In the genomic region with DNA sequence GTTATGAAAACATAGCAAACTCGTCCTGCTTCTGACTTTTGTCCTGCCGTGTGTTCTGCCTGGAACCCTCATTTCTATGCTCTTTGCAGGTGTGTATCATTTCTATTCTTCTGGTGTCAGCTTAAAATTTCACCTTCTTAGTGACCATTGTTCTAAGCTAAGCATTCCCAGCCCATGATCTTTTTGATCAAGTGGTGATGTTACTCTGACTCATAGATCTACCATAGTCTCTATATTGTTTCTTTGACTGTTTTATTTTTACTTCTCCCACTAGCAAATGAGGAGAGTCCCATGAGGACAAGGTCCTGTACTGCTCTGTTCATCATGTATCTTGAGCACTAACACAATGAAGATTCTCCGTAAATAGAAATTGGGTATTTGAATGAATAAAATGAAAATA, we compare ENCODE assay signal across 19 cellular contexts. TPM values are rescaled to one million over a fixed set of nuclear protein-coding genes. Genes with fewer than 3 reads are reported as not detected.
DNase-seq lines count a peak whose midpoint lies in the region; ATAC-seq, FAIRE-seq and TF ChIP-seq lines count a peak whose summit lies in the region.
"Had no signal": no experiment of that assay in that cellular context is flagged by ENCODE, and none has a peak within 500 bp of the region (broad histone marks: within the 10 kb centered on the region; RNA-seq: fewer than 3 reads in every experiment).

No MANE protein-coding gene starts in this region.

- H3K9me3 ChIP-seq in astrocyte (ENCODE audit: insufficient read depth, low read depth, low read length) = peaks cover 3% of the 10 kb centered on the region
- no peaks in the 10 kb centered on the region for H3K9me3 ChIP-seq in body of pancreas
- H3K9me3 ChIP-seq: Caco-2, Peyer's patch had no signal

- no peak for TF ChIP-seq CTCF in astrocyte (IDR thresholded peaks at IDR 0.05; ENCODE audit: insufficient read depth, low read depth, low read length)
- TF ChIP-seq CTCF in foreskin keratinocyte (conservative IDR thresholded peaks at IDR 0.05) = no peak
- no peak for TF ChIP-seq CTCF in body of pancreas (IDR thresholded peaks at IDR 0.05)

- DNase-seq in COLO829 (ENCODE audit: low spot score) (peak; percentile 62), HPDE6-E6E7 (ENCODE audit: extremely low spot score) (peak; percentile 15), astrocyte (ENCODE audit: low read depth) (peak; percentile 22), foreskin keratinocyte (peak; percentile 53 to 63), body of pancreas (no peak), DMS79 treated with DMSO at 0.1 percent for 48 hours (lab: John Stamatoyannopoulos, UW) (no peak), left lobe of liver (ENCODE audit: low spot score) (no peak)
- no peak for DNase-seq in activated naive CD4-positive, alpha-beta T cell treated with anti-CD3 and anti-CD28 coated beads, Interleukin-2, amount 50 U/mL, for 16 hours
- DNase-seq: Caco-2, DND-41, IMR-90, NCI-H1417, NCI-H2029, NCI-H510A, Peyer's patch, SJCRH30 had no signal

- H3K4me2 ChIP-seq in astrocyte (ENCODE audit: low read length) = no peak overlapping the region
- H3K4me2 ChIP-seq: GM23338 had no signal

- no peaks in the 10 kb centered on the region for H4K20me1 ChIP-seq in astrocyte (ENCODE audit: insufficient read depth, low read length)

- H3K27me3 Mint-ChIP-seq in astrocyte (ENCODE audit: low read depth, unreplicated experiment) = no peaks in the 10 kb centered on the region

- H3K4me1 ChIP-seq in astrocyte (ENCODE audit: insufficient read depth, low read length) = no peaks in the 10 kb centered on the region
- peaks cover 13% of the 10 kb centered on the region for H3K4me1 ChIP-seq in foreskin keratinocyte
- no peaks in the 10 kb centered on the region for H3K4me1 ChIP-seq in body of pancreas
- H3K4me1 ChIP-seq: Caco-2, Peyer's patch had no signal

- H3K36me3 Mint-ChIP-seq in astrocyte (ENCODE audit: low read depth, unreplicated experiment) = no peaks in the 10 kb centered on the region
- H3K36me3 Mint-ChIP-seq: CD14-positive monocyte had no signal

- WGBS in body of pancreas, 2 donors = 68 to 75% methylated on average over 3 of the region's 3 CpGs

- ATAC-seq in foreskin keratinocyte = peak; percentile 83
- ATAC-seq in body of pancreas = no peak
- ATAC-seq in left lobe of liver = no peak
- ATAC-seq: GM23338 had no signal

- intact Hi-C loops in body of pancreas (cut with DNase I) = no loop called here

- no peaks in the 10 kb centered on the region for H3K27me3 ChIP-seq in astrocyte (ENCODE audit: insufficient read depth, low read length)
- no peaks in the 10 kb centered on the region for H3K27me3 ChIP-seq in foreskin keratinocyte
- no peaks in the 10 kb centered on the region for H3K27me3 ChIP-seq in body of pancreas
- H3K27me3 ChIP-seq: Peyer's patch, SJCRH30 had no signal

- H3K9me3 Mint-ChIP-seq in astrocyte (ENCODE audit: unreplicated experiment) = peaks cover 8% of the 10 kb centered on the region

- FAIRE-seq in astrocyte (lab: Jason Lieb, UNC) = peak; percentile 45
- FAIRE-seq: A204.1 had no signal

- no peak overlapping the region for H2AFZ ChIP-seq in astrocyte (ENCODE audit: low read depth, low read length)
- H2AFZ ChIP-seq: GM23338 had no signal

- no peak for TF ChIP-seq POLR2A in body of pancreas (IDR thresholded peaks at IDR 0.05)

- H3K4me3 ChIP-seq in astrocyte (ENCODE audit: insufficient read depth, low read depth, low read length) = no peak overlapping the region
- H3K4me3 ChIP-seq in body of pancreas = no peak overlapping the region
- H3K4me3 ChIP-seq: GM23338, Peyer's patch, SJCRH30 had no signal

- H3K4me1 Mint-ChIP-seq in astrocyte (ENCODE audit: low read depth, unreplicated experiment) = peaks cover 19% of the 10 kb centered on the region

- H3K9ac ChIP-seq in astrocyte (ENCODE audit: low read length) = no peak overlapping the region

- H3K79me2 ChIP-seq in astrocyte (ENCODE audit: insufficient read depth, low read length) = no peaks in the 10 kb centered on the region

- H3K27ac ChIP-seq in astrocyte (ENCODE audit: low read depth, low read length) = no peak overlapping the region
- H3K27ac ChIP-seq in foreskin keratinocyte = no peak overlapping the region
- H3K27ac ChIP-seq in body of pancreas = no peak overlapping the region
- H3K27ac ChIP-seq: Peyer's patch, SJCRH30 had no signal

- H3K36me3 ChIP-seq in astrocyte (ENCODE audit: insufficient read depth, low read length) (no peaks in the 10 kb centered on the region), body of pancreas (replicated peaks in 1 of 2; ENCODE audit: insufficient read depth in 1 of 2, low read depth in 2 of 2) (no peaks in the 10 kb centered on the region)
- H3K36me3 ChIP-seq: Peyer's patch, SJCRH30 had no signal

- no peak overlapping the region for H3K4me3 Mint-ChIP-seq in astrocyte (ENCODE audit: unreplicated experiment)
- H3K4me3 Mint-ChIP-seq: CD14-positive monocyte, GM23338 had no signal

- peak overlapping the region; percentile 26 for H3K27ac Mint-ChIP-seq in astrocyte (ENCODE audit: unreplicated experiment)
- H3K27ac Mint-ChIP-seq: GM23338 had no signal

RNA-seq across cellular contexts. Expression of a gene that starts 14.1 kb away (rescaled TPM):
- total RNA-seq in astrocyte (16.7 and 18.5 TPM in 2 replicates), foreskin keratinocyte (0.82 and 0.85 TPM in 2 replicates), body of pancreas (10 to 100 TPM in 1 of 2 donors, 1 to 10 TPM in 1; 2.3 to 10.1 TPM), left lobe of liver (1.1 TPM)
- polyA plus RNA-seq in foreskin keratinocyte = 0.79 and 0.86 TPM in 2 replicates
- total RNA-seq: Caco-2, IMR-90, SJCRH30 had no signal
- polyA plus RNA-seq: CD14-positive monocyte, IMR-90 had no signal

RNA-seq across cellular contexts. Expression of a gene that starts 30.7 kb away (rescaled TPM):
- total RNA-seq in astrocyte = not detected in 2 replicates
- total RNA-seq in foreskin keratinocyte = not detected in 2 replicates
- polyA plus RNA-seq in foreskin keratinocyte = not detected in 2 replicates
- total RNA-seq in body of pancreas = not detected
- total RNA-seq in left lobe of liver = not detected
- total RNA-seq: Caco-2, IMR-90, Peyer's patch, SJCRH30 had no signal
- polyA plus RNA-seq: GM23338, IMR-90 had no signal

RNA-seq across cellular contexts. Expression of a gene that starts 46.8 kb away (rescaled TPM):
- total RNA-seq in astrocyte (8.5 and 11.4 TPM in 2 replicates), foreskin keratinocyte (27.5 and 36.3 TPM in 2 replicates), body of pancreas (10 to 100 TPM; 17.1 to 52.7 TPM), left lobe of liver (0.23 TPM)
- 29.4 and 42.3 TPM in 2 replicates for polyA plus RNA-seq in foreskin keratinocyte
- total RNA-seq: Caco-2, IMR-90, SJCRH30 had no signal

Comparison
In these comparisons a context has a peak if more than half of its experiments do, and no peak if none do; other contexts are left out.
1. DNase-seq: peak in COLO829 (single experiment), HPDE6-E6E7 (single experiment), astrocyte (single experiment) and foreskin keratinocyte (2 of 2); none in body of pancreas (0 of 4), DMS79 treated with DMSO at 0.1 percent for 48 hours (single experiment), activated naive CD4-positive, alpha-beta T cell treated with anti-CD3 and anti-CD28 coated beads, Interleukin-2, amount 50 U/mL, for 16 hours (single experiment) and left lobe of liver (single experiment).